ENCODE assay signal across 8 cellular contexts in the genomic region with DNA sequence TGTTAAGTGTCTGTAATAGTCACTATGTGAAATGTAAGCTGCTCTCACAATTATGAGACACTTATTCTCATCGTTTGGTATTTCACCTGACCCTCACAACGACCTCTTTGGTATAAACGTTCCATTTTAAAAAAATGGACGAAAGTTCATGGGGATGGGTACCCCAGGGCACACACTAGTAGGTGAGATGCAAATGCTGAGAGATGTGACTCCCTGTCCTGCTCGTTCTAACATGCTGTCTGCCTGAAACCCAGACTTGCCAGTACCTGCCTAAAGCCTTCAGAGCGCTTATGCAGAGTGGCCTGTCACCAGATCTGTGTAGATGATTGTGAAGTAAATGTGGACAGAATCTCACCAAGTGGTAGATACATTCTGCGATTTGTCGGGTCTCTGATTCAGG. TPM values are rescaled to one million over a fixed set of nuclear protein-coding genes. Genes with fewer than 3 reads are reported as not detected.
DNase-seq lines count a peak whose midpoint lies in the region; ATAC-seq, FAIRE-seq and TF ChIP-seq lines count a peak whose summit lies in the region.
"Not testable (repeated sequence)": the region's sequence is repeated elsewhere in the genome, so short reads cannot be mapped to it uniquely, and the experiment has no call there.

No MANE protein-coding gene starts in this region.

- not testable (repeated sequence) for H3K36me3 ChIP-seq in GM12878 (ENCODE audit: control insufficient read depth in 2 of 2, insufficient read depth in 2 of 2, low read length in 1 of 2)

- FAIRE-seq in GM12878 (lab: Jason Lieb, UNC) = not testable (repeated sequence)

- BruUV-seq in GM12878 (replicated peaks; lab: Mats Ljungman, UMichigan) = TSS peak; percentile 66

- intact Hi-C loops in GM12878 (cut with micrococcal nuclease; ENCODE audit: unreplicated experiment) = not testable (repeated sequence)

- peak overlapping the region; percentile 55 for H2AFZ ChIP-seq in GM12878 (ENCODE audit: control insufficient read depth, low read depth, low read length)

- H3K9me3 ChIP-seq in GM12878 (replicated peaks; ENCODE audit: control insufficient read depth, insufficient read depth, low read length) = not testable (repeated sequence)

- H3K4me1 Mint-ChIP-seq in glutamatergic neuron (ENCODE audit: low read depth, unreplicated experiment) = not testable (repeated sequence)
- H3K4me1 Mint-ChIP-seq in naive B cell = peaks cover 3 to 15% (median 14%) of the 10 kb centered on the region in 3 donors

- peak; percentile 36 for DNase-seq in G401 (ENCODE audit: low spot score)
- not testable (repeated sequence) for DNase-seq in RWPE1 (ENCODE audit: low spot score); GM12878 (ENCODE audit: low read depth, low spot score); glutamatergic neuron; naive B cell
- peak; percentile 9 for DNase-seq in superior temporal gyrus (ENCODE audit: extremely low spot score)

- CTCF ChIA-PET in RWPE1 (lab: Yijun Ruan, JAX); GM12878 (lab: Yijun Ruan, JAX): not testable (repeated sequence)

- H3K4me1 ChIP-seq in GM12878 (ENCODE audit: control insufficient read depth, insufficient read depth, low read length) = not testable (repeated sequence)

- in situ Hi-C loops in G401 (cut with HindIII; ENCODE audit: low sequenced_read_pairs); GM12878 (cut with MboI): not testable (repeated sequence)

- H3K9me3 Mint-ChIP-seq in glutamatergic neuron (ENCODE audit: unreplicated experiment); naive B cell: not testable (repeated sequence)

- not testable (repeated sequence) for H4K20me1 ChIP-seq in GM12878 (ENCODE audit: control insufficient read depth, insufficient read depth)

- not testable (repeated sequence) for H3K27me3 ChIP-seq in GM12878 (replicated peaks in 1 of 2; ENCODE audit: control insufficient read depth in 2 of 2, insufficient read depth in 2 of 2, low read length in 1 of 2)

- not testable (repeated sequence) for H3K79me2 ChIP-seq in GM12878 (ENCODE audit: control insufficient read depth, insufficient read depth, low read length)

- SMC1A ChIA-PET in GM12878 (lab: Charles Lee; ENCODE audit: uncharacterized antibody, unreplicated experiment) = not testable (repeated sequence)

- WGBS in GM12878 (ENCODE audit: insufficient coverage, insufficient replicate concordance, low lambda C conversion rate, missing lambda C conversion rate) = 9% methylated on average over 5 of the region's 8 CpGs

- H3K4me3 ChIP-seq in GM12878 = peak overlapping the region; percentile 58; the same call in 1 of the 2 replicates

- not testable (repeated sequence) for TF ChIP-seq POLR2A in GM12878 (IDR thresholded peaks at IDR 0.05; ENCODE audit: low read depth, low read length)

- H3K36me3 Mint-ChIP-seq in glutamatergic neuron (ENCODE audit: unreplicated experiment); naive B cell: not testable (repeated sequence)

- RAD21 ChIA-PET in GM12878 (lab: Charles Lee; ENCODE audit: unreplicated experiment) = not testable (repeated sequence)

- not testable (repeated sequence) for H3K27me3 Mint-ChIP-seq in glutamatergic neuron (ENCODE audit: unreplicated experiment); naive B cell

- TF ChIP-seq CTCF in RWPE1 (conservative IDR thresholded peaks at IDR 0.05; ENCODE audit: low read depth); GM12878 (IDR thresholded peaks at IDR 0.05 in 2 of 3, conservative IDR thresholded peaks at IDR 0.05 in 1 of 3; ENCODE audit: control insufficient read depth in 2 of 3, extremely low read depth in 1 of 3, insufficient read depth in 1 of 3, low read depth in 3 of 3, low read length in 3 of 3); glutamatergic neuron (IDR thresholded peaks at IDR 0.05; ENCODE audit: partially characterized antibody, unreplicated experiment): not testable (repeated sequence)

- peak; percentile 15 for ATAC-seq in GM21529 (IDR thresholded peaks at IDR 0.05; ENCODE audit: unreplicated experiment)
- peak; percentile 5 for ATAC-seq in HG03139 (IDR thresholded peaks at IDR 0.05; ENCODE audit: unreplicated experiment)
- peak; percentile 49 for ATAC-seq in GM12878
- peak in 1 of 2 donors; percentile 7 for ATAC-seq in naive B cell (ENCODE audit: low read depth in 2 of 2)

- H3K4me3 Mint-ChIP-seq in glutamatergic neuron (ENCODE audit: unreplicated experiment) = peak overlapping the region; percentile 99
- H3K4me3 Mint-ChIP-seq in naive B cell = peak overlapping the region; percentile 92 to 98 (median 98)

- 0 out of 2 replicates have a peak overlapping the region, but pooled peaks have one; percentile 17 for H3K4me2 ChIP-seq in GM12878 (ENCODE audit: control insufficient read depth, insufficient read depth)

- not testable (repeated sequence) for TF ChIP-seq RAD21 in GM12878 (IDR thresholded peaks at IDR 0.05; ENCODE audit: insufficient read depth, low read depth, low read length)

- POLR2A ChIA-PET in RWPE1 (lab: Yijun Ruan, JAX; ENCODE audit: low non-redundant PET); GM12878 (lab: Charles Lee): not testable (repeated sequence)

- H3K27ac ChIP-seq in RWPE1 = peak overlapping the region; percentile 66
- H3K27ac ChIP-seq in GM12878 (ENCODE audit: control insufficient read depth, insufficient read depth) = not testable (repeated sequence)

- not testable (repeated sequence) for TF ChIP-seq EP300 in GM12878 (IDR thresholded peaks at IDR 0.05; ENCODE audit: borderline replicate concordance in 1 of 2, control insufficient read depth in 1 of 2, low read depth in 2 of 2, low read length in 2 of 2)

- H3K9ac ChIP-seq in GM12878 (ENCODE audit: control insufficient read depth, insufficient read depth, low read length) = not testable (repeated sequence)

- peak overlapping the region; percentile 64 for H3K27ac Mint-ChIP-seq in glutamatergic neuron (ENCODE audit: unreplicated experiment)
- peak overlapping the region in 1 of 6 donors; percentile 52 for H3K27ac Mint-ChIP-seq in naive B cell

RNA-seq across cellular contexts. Expression of gene ZNF658, which starts 0.6 kb away (rescaled TPM):
- total RNA-seq in G401 (2014; rRNA removed; shearing (Covaris generic)) = 9.2 and 12.8 TPM in 2 replicates
- total RNA-seq in GM12878 (2013; cell fraction: nucleolus; rRNA removed) = 4.8 and 5.8 TPM in 2 replicates
- total RNA-seq in GM12878 (2014; rRNA removed) (2.8 and 3.0 TPM in 2 replicates), GM12878 (2014; rRNA removed; fragmentation: Illumina TruSeq; extraction: Trizol) (3.6 and 3.8 TPM in 2 replicates), GM12878 (2021) (2.9 and 3.2 TPM in 2 replicates), glutamatergic neuron (ENCODE audit: unreplicated experiment) (9.4 TPM)
- 0.77 TPM for polyA plus RNA-seq in GM12878 (2011; ENCODE audit: low read depth)
- polyA plus RNA-seq in GM12878 (2011; rRNA removed) (1.3 and 1.9 TPM in 2 replicates), GM12878 (2014; fragmentation: Illumina TruSeq; extraction: Trizol) (2.4 and 3.2 TPM in 2 replicates), GM12878 (2014; fragmentation: Nextera tagmentation; extraction: Ambion mirVana) (under 1 TPM; 0.74 to 0.95 TPM), GM12878 (2014; rRNA removed) (1.00 and 1.1 TPM in 2 replicates), GM12878 (2016; fragmentation: Nextera tagmentation; extraction: Ambion mirVana) (1 to 10 TPM; 2.4 to 3.3 TPM), naive B cell (ENCODE audit: low read depth in 6 of 6) (1 to 10 TPM in 5 of 6 donors, not detected in 1; 1.2 to 5.0 (median 2.2) TPM)
- 0.51 and 0.55 TPM in 2 replicates for polyA plus RNA-seq in GM12878 (2011; cell fraction: cytosol; rRNA removed)
- polyA plus RNA-seq in GM12878 (2011; cell fraction: nucleus; rRNA removed) = 0.86 and 1.1 TPM in 2 replicates
- 1.0 and 1.9 TPM in 2 replicates for polyA plus RNA-seq in GM12878 (2012)
- 1.8 TPM in 2 replicates for polyA minus RNA-seq in GM12878 (2011; rRNA and poly(A)+ RNA removed)
- 1.7 TPM in 1 of 2 replicates, not detected in the other for polyA minus RNA-seq in GM12878 (2011; cell fraction: cytosol; rRNA and poly(A)+ RNA removed)
- polyA minus RNA-seq in GM12878 (2011; cell fraction: nucleus; rRNA and poly(A)+ RNA removed) = 1.5 and 1.8 TPM in 2 replicates
